In genomic region chr11:96213500-96213899, GRCh38 we compare ENCODE assay signal across 1 cellular context.
TF ChIP-seq lines count a peak whose summit lies in the region.

No MANE protein-coding gene starts in this region.

TF ChIP-seq in SK-N-SH treated with all-trans-retinoic acid at 6 μM for 48 hours, 23 proteins besides CTCF, POLR2A, EP300 and RAD21 (continued from another document):
- no peak for TF ChIP-seq CSRNP3 (CRISPR knock-in tag; IDR thresholded peaks at IDR 0.05)
- no peak for TF ChIP-seq CSDC2 (CRISPR knock-in tag; IDR thresholded peaks at IDR 0.05)
- no peak for TF ChIP-seq ZNF70 (CRISPR knock-in tag; IDR thresholded peaks at IDR 0.05)
- peak; percentile 49; the same call in 1 of the 2 replicates for TF ChIP-seq PATZ1 (CRISPR knock-in tag; IDR thresholded peaks at IDR 0.05; ENCODE audit: borderline replicate concordance)
- TF ChIP-seq ZFP3 (CRISPR knock-in tag; IDR thresholded peaks at IDR 0.05) = 0 out of 2 replicates have a peak, but pooled peaks have one; percentile 36
- no peak for TF ChIP-seq RARB (CRISPR knock-in tag; IDR thresholded peaks at IDR 0.05)
- no peak for TF ChIP-seq GLIS3 (CRISPR knock-in tag; IDR thresholded peaks at IDR 0.05)
- TF ChIP-seq ARNTL (CRISPR knock-in tag; IDR thresholded peaks at IDR 0.05; ENCODE audit: borderline replicate concordance, low read depth) = no peak
- no peak for TF ChIP-seq ESRRG (CRISPR knock-in tag; IDR thresholded peaks at IDR 0.05)
